ENCODE assay signal across 20 cellular contexts in the genomic region with DNA sequence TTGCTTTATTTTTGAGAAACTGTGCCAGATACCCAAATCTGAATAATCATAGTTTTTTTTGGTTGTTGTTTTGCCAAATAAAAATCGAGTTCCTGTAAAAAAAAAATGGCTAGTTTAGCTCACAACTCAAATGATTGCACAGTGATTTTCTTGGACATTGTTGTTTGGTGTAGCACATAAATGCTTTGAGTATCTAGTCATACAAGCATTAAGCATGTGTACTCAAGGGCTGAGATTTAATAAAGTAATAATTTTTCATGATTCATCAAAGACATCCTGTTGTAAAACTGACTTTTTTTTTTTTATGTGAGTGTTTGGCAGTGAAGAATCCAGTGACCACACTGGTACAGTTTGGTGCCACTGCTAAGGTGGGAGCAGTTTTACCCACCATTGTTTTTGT. TPM values are rescaled to one million over a fixed set of nuclear protein-coding genes. Genes with fewer than 3 reads are reported as not detected.
DNase-seq lines count a peak whose midpoint lies in the region; ATAC-seq and TF ChIP-seq lines count a peak whose summit lies in the region.
"Had no signal": no experiment of that assay in that cellular context is flagged by ENCODE, and none has a peak within 500 bp of the region (broad histone marks: within the 10 kb centered on the region; RNA-seq: fewer than 3 reads in every experiment).

No MANE protein-coding gene starts in this region.

- no peak for ATAC-seq in GM19023 (IDR thresholded peaks at IDR 0.05; ENCODE audit: unreplicated experiment)
- ATAC-seq: A549, HCT116 had no signal

- peak overlapping the region; percentile 5 for H3K4me3 ChIP-seq in endodermal cell (ENCODE audit: low read length)
- H3K4me3 ChIP-seq in trophoblast cell (ENCODE audit: low read depth, low read length) = no peak overlapping the region
- H3K4me3 ChIP-seq: A549, SJCRH30 had no signal

- TF ChIP-seq CTCF in endodermal cell (conservative IDR thresholded peaks at IDR 0.05) (no peak), nephron progenitor cell (IDR thresholded peaks at IDR 0.05) (no peak)

- WGBS in endodermal cell (ENCODE audit: insufficient coverage in 1 of 2, insufficient read length in 1 of 2), 2 experiments = 90 to 100% methylated on average over 1 of the region's 1 CpG
- no CpG with 5 or more reads among the region's 1 CpG for WGBS in trophoblast cell (ENCODE audit: extremely low coverage, insufficient coverage, insufficient read length)

- H3K9ac ChIP-seq in endodermal cell (ENCODE audit: extremely low read depth, low read length, poor library complexity, severe bottlenecking) (no peak overlapping the region), trophoblast cell (ENCODE audit: low read length) (no peak overlapping the region)
- H3K9ac ChIP-seq: KMS-11 had no signal

- H3K27me3 ChIP-seq in endodermal cell (ENCODE audit: control insufficient read depth, insufficient read depth, low read length, poor library complexity, severe bottlenecking) (no peaks in the 10 kb centered on the region), trophoblast cell (ENCODE audit: insufficient read depth, low read length) (no peaks in the 10 kb centered on the region)
- H3K27me3 ChIP-seq: SJCRH30 had no signal

- H3K9me3 ChIP-seq in endodermal cell (ENCODE audit: control insufficient read depth, low read length) = peaks cover 6% of the 10 kb centered on the region
- H3K9me3 ChIP-seq in trophoblast cell (ENCODE audit: insufficient read depth, low read depth, low read length) = no peaks in the 10 kb centered on the region

- no peak overlapping the region for H4K91ac ChIP-seq in trophoblast cell (ENCODE audit: low read depth, low read length)

- H3K4me1 ChIP-seq in endodermal cell (ENCODE audit: control insufficient read depth, insufficient read depth, low read length) (peaks cover 6% of the 10 kb centered on the region), trophoblast cell (ENCODE audit: control insufficient read depth in 1 of 2, insufficient read depth in 2 of 2, low read length in 2 of 2) (peaks cover 6 to 7% of the 10 kb centered on the region in 2 experiments)

- H3K9me3 Mint-ChIP-seq in endodermal cell = peaks cover 3% of the 10 kb centered on the region
- peaks cover 28% of the 10 kb centered on the region for H3K9me3 Mint-ChIP-seq in nephron progenitor cell

- no peak overlapping the region for H3K27ac Mint-ChIP-seq in endodermal cell
- no peak overlapping the region for H3K27ac Mint-ChIP-seq in nephron progenitor cell

- no peak overlapping the region for H3K27ac ChIP-seq in endodermal cell (ENCODE audit: low read depth, low read length)
- no peak overlapping the region for H3K27ac ChIP-seq in trophoblast cell (ENCODE audit: low read depth, low read length)
- H3K27ac ChIP-seq: A549, C4-2B, KMS-11, RWPE1, SJCRH30 had no signal

- H2BK5ac ChIP-seq in trophoblast cell (ENCODE audit: low read depth, low read length, poor library complexity) = no peak overlapping the region

- no peak overlapping the region for H2BK12ac ChIP-seq in trophoblast cell (ENCODE audit: low read length)

- H3K79me2 ChIP-seq in trophoblast cell (ENCODE audit: control insufficient read depth, insufficient read depth, low read length, poor library complexity) = peaks cover 9% of the 10 kb centered on the region

- H3K4me3 Mint-ChIP-seq in endodermal cell = no peak overlapping the region
- no peak overlapping the region for H3K4me3 Mint-ChIP-seq in nephron progenitor cell

- H3K23ac ChIP-seq in trophoblast cell (ENCODE audit: low read length) = no peak overlapping the region

- H3K36me3 Mint-ChIP-seq in endodermal cell (ENCODE audit: low read depth) (peaks cover 4% of the 10 kb centered on the region), nephron progenitor cell (ENCODE audit: low read depth) (peaks cover 60% of the 10 kb centered on the region)

- H2AK5ac ChIP-seq in trophoblast cell (ENCODE audit: low read length) = no peak overlapping the region

- H3K79me1 ChIP-seq in trophoblast cell (ENCODE audit: low read length) = peaks cover 2% of the 10 kb centered on the region

- peak overlapping the region; percentile 95 for H3K4ac ChIP-seq in trophoblast cell (ENCODE audit: low read depth, low read length)

- no peak overlapping the region for H3K18ac ChIP-seq in trophoblast cell (ENCODE audit: low read length)

- H4K8ac ChIP-seq in trophoblast cell (ENCODE audit: low read depth, low read length) = no peak overlapping the region

- H4K12ac ChIP-seq in trophoblast cell (ENCODE audit: low read depth, low read length) = no peak overlapping the region

- H3K4me2 ChIP-seq in trophoblast cell (ENCODE audit: low read length) = no peak overlapping the region
- H3K4me2 ChIP-seq: A549, KMS-11 had no signal

- no peak overlapping the region for H2BK120ac ChIP-seq in trophoblast cell (ENCODE audit: insufficient read depth, low read length, poor library complexity)

- H3K27me3 Mint-ChIP-seq in endodermal cell (ENCODE audit: insufficient read depth) (no peaks in the 10 kb centered on the region), nephron progenitor cell (ENCODE audit: low read depth, poor library complexity) (peaks cover 3% of the 10 kb centered on the region)

- DNase-seq in EL = peak; percentile 37
- DNase-seq in M059J (ENCODE audit: low read depth) = peak; percentile 45
- DNase-seq in endodermal cell = no peak
- DNase-seq in trophoblast cell = no peak
- no peak for DNase-seq in nephron progenitor cell
- no peak for DNase-seq in superior temporal gyrus (ENCODE audit: extremely low spot score)
- DNase-seq in activated CD4-positive, CD25-positive, alpha-beta regulatory T cell treated with anti-CD3 and anti-CD28 coated beads, Interleukin-2, amount 50 U/mL, for 72 hours = no peak
- DNase-seq: DMS 273 treated with DMSO at 0.1 percent for 48 hours; NCI-H1092 treated with DMSO at 0.1 percent for 48 hours; NCI-H226; NCI-H526 treated with DMSO at 0.1 percent for 48 hours; NK-92 treated with Interleukin-12 subunit alpha and Interleukin-12 subunit beta, amount 100 ng/mL, for 24 hours; OCI-M1; SJCRH30 had no signal

- H3K36me3 ChIP-seq in endodermal cell (ENCODE audit: control insufficient read depth, insufficient read depth, low read length) (peaks cover 5% of the 10 kb centered on the region), trophoblast cell (ENCODE audit: control insufficient read depth in 1 of 2, insufficient read depth in 2 of 2, low read length in 2 of 2) (peaks cover 0 to 3% of the 10 kb centered on the region in 2 experiments)
- H3K36me3 ChIP-seq: SJCRH30 had no signal

- peaks cover 29% of the 10 kb centered on the region for H3K4me1 Mint-ChIP-seq in endodermal cell
- H3K4me1 Mint-ChIP-seq in nephron progenitor cell = peaks cover 7% of the 10 kb centered on the region

- no peak overlapping the region for H2AFZ ChIP-seq in trophoblast cell (ENCODE audit: insufficient read depth, low read length, poor library complexity)

- H3K14ac ChIP-seq in trophoblast cell (ENCODE audit: low read length) = no peak overlapping the region

RNA-seq across cellular contexts. Expression of a gene that starts 18.8 kb away (rescaled TPM):
- total RNA-seq in M059J (2014; rRNA removed; shearing (Covaris generic)) = 25.2 and 29.8 TPM in 2 replicates
- 100 to 1,000 TPM in 1 of 2 donors, 10 to 100 TPM in 1; 89.6 to 104 TPM for total RNA-seq in endodermal cell
- 65.1 TPM for polyA plus RNA-seq in endodermal cell (2013, experiment 1 of 2)
- 69.4 TPM for polyA plus RNA-seq in endodermal cell (2013, experiment 2 of 2)
- 121 and 122 TPM in 2 replicates for polyA plus RNA-seq in trophoblast cell (2013)

RNA-seq across cellular contexts. Expression of a gene that starts 19.6 kb away (rescaled TPM):
- 9.0 and 23.8 TPM in 2 replicates for total RNA-seq in M059J (2014; rRNA removed; shearing (Covaris generic))
- total RNA-seq in endodermal cell = 10 to 100 TPM; 33.8 to 51.0 TPM
- polyA plus RNA-seq in endodermal cell (2013, experiment 1 of 2) = 71.7 TPM
- polyA plus RNA-seq in endodermal cell (2013, experiment 2 of 2) = 58.8 TPM
- 20.4 and 21.1 TPM in 2 replicates for polyA plus RNA-seq in trophoblast cell (2013)

Comparison
In these comparisons a context has a peak if more than half of its experiments do, and no peak if none do; other contexts are left out.
1. DNase-seq: peak in EL (single experiment) and M059J (single experiment); none in endodermal cell (single experiment), trophoblast cell (0 of 2), nephron progenitor cell (single experiment), superior temporal gyrus (single experiment) and activated CD4-positive, CD25-positive, alpha-beta regulatory T cell treated with anti-CD3 and anti-CD28 coated beads, Interleukin-2, amount 50 U/mL, for 72 hours (single experiment).